ENCODE assay signal across 13 cellular contexts in the genomic region with DNA sequence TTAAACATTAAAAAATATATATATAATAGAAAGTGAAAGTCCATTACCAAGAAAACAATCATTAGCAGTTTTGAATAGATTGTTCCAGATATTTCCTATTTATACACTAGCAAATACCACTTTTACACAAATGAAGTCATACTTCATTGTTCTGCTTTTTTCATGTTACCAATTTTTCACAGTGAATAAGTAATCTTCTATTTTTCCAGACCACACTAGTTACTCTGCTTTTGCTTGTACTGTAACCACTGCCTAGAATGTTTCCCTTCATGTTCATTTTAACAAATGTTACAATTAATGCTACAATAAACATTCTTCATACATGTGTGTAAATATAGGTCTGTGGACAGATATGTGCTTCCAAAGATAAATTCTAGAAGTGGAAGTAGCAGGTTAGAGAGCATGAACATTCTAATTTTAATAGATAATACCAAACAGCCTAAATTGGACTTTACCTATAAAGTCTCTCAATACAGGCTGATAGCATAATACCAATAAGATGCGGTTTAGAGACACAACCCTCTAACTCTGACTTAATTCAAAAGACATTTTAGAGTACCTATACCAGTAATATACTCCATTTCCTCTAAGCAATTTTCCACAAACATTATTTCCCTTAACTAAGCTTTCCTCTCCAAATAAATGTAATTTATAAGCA. TPM values are rescaled to one million over a fixed set of nuclear protein-coding genes. Genes with fewer than 3 reads are reported as not detected.
DNase-seq lines count a peak whose midpoint lies in the region; ATAC-seq, FAIRE-seq and TF ChIP-seq lines count a peak whose summit lies in the region.
"Had no signal": no experiment of that assay in that cellular context is flagged by ENCODE, and none has a peak within 500 bp of the region (broad histone marks: within the 10 kb centered on the region; RNA-seq: fewer than 3 reads in every experiment).

No MANE protein-coding gene starts in this region.

- H3K9ac ChIP-seq in kidney (ENCODE audit: low read length in 2 of 2) = no peak overlapping the region

- H3K4me1 ChIP-seq in kidney (ENCODE audit: control insufficient read depth in 1 of 2, insufficient read depth in 1 of 2, low read depth in 1 of 2, low read length in 2 of 2) = peaks cover 0 to 8% of the 10 kb centered on the region in 2 donors
- peaks cover 5 to 60% (median 27%) of the 10 kb centered on the region in 4 donors for H3K4me1 ChIP-seq in stomach
- H3K4me1 ChIP-seq in Caco-2 = peaks cover 18% of the 10 kb centered on the region
- peaks cover 2% of the 10 kb centered on the region for H3K4me1 ChIP-seq in A673 (ENCODE audit: insufficient read depth, low read length, poor library complexity, severe bottlenecking)

- peak; percentile 32 for FAIRE-seq in kidney (lab: Jason Lieb, UNC)

- DNase-seq in kidney = no peak
- no peak for DNase-seq in stomach
- DNase-seq in Right ventricle myocardium superior = no peak
- no peak for DNase-seq in Caco-2
- DNase-seq in A673 (ENCODE audit: low spot score) = no peak
- DNase-seq: activated CD4-positive, CD25-positive, alpha-beta regulatory T cell; activated naive CD8-positive, alpha-beta T cell treated with anti-CD3 and anti-CD28 coated beads, Interleukin-2, amount 10 ng/mL, durations not matched to agents 7 days and 5 days; DND-41; hypothalamus; sigmoid colon had no signal

- TF ChIP-seq CTCF in kidney (IDR thresholded peaks at IDR 0.05; ENCODE audit: borderline replicate concordance, extremely low read depth, insufficient read depth) = no peak
- TF ChIP-seq CTCF in stomach (IDR thresholded peaks at IDR 0.05) = no peak
- no peak for TF ChIP-seq CTCF in Caco-2 (IDR thresholded peaks at IDR 0.05; ENCODE audit: insufficient read depth in 1 of 2, low read depth in 1 of 2, low read length in 1 of 2, severe bottlenecking in 1 of 2, unreplicated experiment in 1 of 2)
- no peak for TF ChIP-seq CTCF in A673 (conservative IDR thresholded peaks at IDR 0.05; ENCODE audit: low read depth, low read length)

- H3K27me3 Mint-ChIP-seq in Caco-2 (ENCODE audit: insufficient read depth, unreplicated experiment) = no peaks in the 10 kb centered on the region
- H3K27me3 Mint-ChIP-seq: activated naive CD8-positive, alpha-beta T cell treated with anti-CD3 and anti-CD28 coated beads, Interleukin-2, amount 10 ng/mL, durations not matched to agents 7 days and 5 days had no signal

- H3K36me3 ChIP-seq in kidney (ENCODE audit: control insufficient read depth in 1 of 2, insufficient read depth in 2 of 2, low read length in 2 of 2) = no peaks in the 10 kb centered on the region
- no peaks in the 10 kb centered on the region for H3K36me3 ChIP-seq in stomach
- H3K36me3 ChIP-seq in Caco-2 (ENCODE audit: control insufficient read depth, insufficient read depth, low read length) = no peaks in the 10 kb centered on the region
- H3K36me3 ChIP-seq in A673 (ENCODE audit: insufficient read depth, low read length, poor library complexity, severe bottlenecking) = no peaks in the 10 kb centered on the region
- H3K36me3 ChIP-seq: sigmoid colon had no signal

- CTCF ChIA-PET in Caco-2 (lab: Charles Lee) = no interaction called here
- CTCF ChIA-PET in A673 (lab: Charles Lee) = no interaction called here

- no peaks in the 10 kb centered on the region for H3K9me3 Mint-ChIP-seq in Caco-2 (ENCODE audit: unreplicated experiment)
- H3K9me3 Mint-ChIP-seq: activated naive CD8-positive, alpha-beta T cell treated with anti-CD3 and anti-CD28 coated beads, Interleukin-2, amount 10 ng/mL, durations not matched to agents 7 days and 5 days had no signal

- H3K4me3 ChIP-seq in kidney (ENCODE audit: low read length in 2 of 2) (no peak overlapping the region), stomach (no peak overlapping the region), Caco-2 (ENCODE audit: low read depth, low read length) (no peak overlapping the region), A673 (ENCODE audit: low read depth, low read length, poor library complexity, severe bottlenecking) (no peak overlapping the region)
- H3K4me3 ChIP-seq: sigmoid colon had no signal

- H3K27ac Mint-ChIP-seq in Caco-2 (ENCODE audit: unreplicated experiment) = no peak overlapping the region
- H3K27ac Mint-ChIP-seq: activated naive CD8-positive, alpha-beta T cell treated with anti-CD3 and anti-CD28 coated beads, Interleukin-2, amount 10 ng/mL, durations not matched to agents 7 days and 5 days had no signal

- ATAC-seq in GM18867 (IDR thresholded peaks at IDR 0.05; ENCODE audit: unreplicated experiment) = peak; percentile 61
- peak; percentile 59 for ATAC-seq in GM21786 (IDR thresholded peaks at IDR 0.05; ENCODE audit: unreplicated experiment)
- ATAC-seq in HG03460 (IDR thresholded peaks at IDR 0.05; ENCODE audit: unreplicated experiment) = peak; percentile 68
- ATAC-seq in Right ventricle myocardium superior (ENCODE audit: poor library complexity) = no peak

- no TSS peak for BruUV-seq in Caco-2 (replicated peaks; lab: Mats Ljungman, UMichigan)
- BruUV-seq in A673 (replicated peaks; lab: Mats Ljungman, UMichigan) = no TSS peak

- no peak overlapping the region for H3K4me3 Mint-ChIP-seq in Caco-2 (ENCODE audit: unreplicated experiment)
- H3K4me3 Mint-ChIP-seq: activated naive CD8-positive, alpha-beta T cell treated with anti-CD3 and anti-CD28 coated beads, Interleukin-2, amount 10 ng/mL, durations not matched to agents 7 days and 5 days had no signal

- no peaks in the 10 kb centered on the region for H3K36me3 Mint-ChIP-seq in Caco-2 (ENCODE audit: insufficient read depth, unreplicated experiment)

- WGBS in stomach, 5 donors = 68 to 89% (median 81%) methylated on average over 1 of the region's 1 CpG

- no peak for TF ChIP-seq EP300 in stomach (IDR thresholded peaks at IDR 0.05)

- no peaks in the 10 kb centered on the region for H3K27me3 ChIP-seq in stomach
- H3K27me3 ChIP-seq in Caco-2 (replicated peaks; ENCODE audit: control insufficient read depth, insufficient read depth, low read length) = no peaks in the 10 kb centered on the region
- H3K27me3 ChIP-seq in A673 (replicated peaks; ENCODE audit: insufficient read depth, low read depth, low read length, poor library complexity) = no peaks in the 10 kb centered on the region
- H3K27me3 ChIP-seq: sigmoid colon had no signal

- H3K9me3 ChIP-seq in kidney (ENCODE audit: control insufficient read depth in 1 of 2, low read length in 2 of 2) (no peaks in the 10 kb centered on the region), stomach (no peaks in the 10 kb centered on the region), Caco-2 (no peaks in the 10 kb centered on the region), A673 (ENCODE audit: low read depth, low read length, poor library complexity, severe bottlenecking) (no peaks in the 10 kb centered on the region)
- H3K9me3 ChIP-seq: sigmoid colon had no signal

- intact Hi-C loops in kidney (cut with DNase I) (no loop called here), stomach (cut with DNase I; ENCODE audit: low total_unique reads) (no loop called here), Right ventricle myocardium superior (cut with DNase I) (no loop called here), Caco-2 (cut with micrococcal nuclease; ENCODE audit: unreplicated experiment) (no loop called here), A673 (cut with micrococcal nuclease; ENCODE audit: unreplicated experiment) (no loop called here)

- POLR2A ChIA-PET in Caco-2 (lab: Charles Lee) = no interaction called here
- POLR2A ChIA-PET in A673 (lab: Charles Lee; ENCODE audit: low non-redundant PET) = no interaction called here

- H3K27ac ChIP-seq in kidney (ENCODE audit: low read depth in 2 of 2, low read length in 2 of 2) (no peak overlapping the region), stomach (no peak overlapping the region), A673 (ENCODE audit: low read depth, low read length, poor library complexity, severe bottlenecking) (no peak overlapping the region)

- H3K4me1 Mint-ChIP-seq in Caco-2 (ENCODE audit: low read depth, unreplicated experiment) = peaks cover 23% of the 10 kb centered on the region

- TF ChIP-seq POLR2A in stomach (IDR thresholded peaks at IDR 0.05) = no peak

RNA-seq across cellular contexts. Expression of gene ITSN2, which starts 17.0 kb away (rescaled TPM):
- total RNA-seq in kidney = 72.8 TPM
- 20.1 TPM for polyA plus RNA-seq in kidney (ENCODE audit: insufficient read depth, low read depth, low replicate concordance)
- total RNA-seq in stomach = 100 to 1,000 TPM in 2 of 5 donors, 10 to 100 TPM in 3; 14.8 to 216 (median 66.5) TPM
- polyA plus RNA-seq in stomach = 10 to 100 TPM; 14.6 to 30.7 (median 17.9) TPM
- total RNA-seq in Right ventricle myocardium superior = 41.2 TPM
- total RNA-seq in Caco-2 (2022) = 42.8 and 49.4 TPM in 2 replicates
- total RNA-seq in A673 (2021) = 16.4 and 21.4 TPM in 2 replicates
